1 cellular context compared by ENCODE assay signal in genomic region chr9:112174223-112174964, GRCh38.
A peak's percentile ranks its signal among the peaks of the same experiment; 100 is the strongest.
TF ChIP-seq lines count a peak whose summit lies in the region.

No MANE protein-coding gene starts in this region.

TF ChIP-seq in HepG2, 621 proteins besides CTCF, POLR2A, EP300 and RAD21 (continued from another document and continues in another):
- no peak for TF ChIP-seq ZNF276 (CRISPR knock-in tag; IDR thresholded peaks at IDR 0.05; ENCODE audit: low read depth)
- no peak for TF ChIP-seq CEBPB (IDR thresholded peaks at IDR 0.05; ENCODE audit: borderline replicate concordance, low read depth, low read length)
- no peak for TF ChIP-seq JARID2 (CRISPR knock-in tag; IDR thresholded peaks at IDR 0.05; ENCODE audit: insufficient replicate concordance)
- TF ChIP-seq RNF219 (CRISPR knock-in tag; IDR thresholded peaks at IDR 0.05), result no peak
- TF ChIP-seq RFX5 (IDR thresholded peaks at IDR 0.05; ENCODE audit: low read depth, low read length), result no peak
- no peak for TF ChIP-seq ZBTB46 (CRISPR knock-in tag; IDR thresholded peaks at IDR 0.05; ENCODE audit: borderline replicate concordance)
- TF ChIP-seq ZNF703 (CRISPR knock-in tag; IDR thresholded peaks at IDR 0.05; ENCODE audit: borderline replicate concordance), result no peak
- TF ChIP-seq, protein P1, sequence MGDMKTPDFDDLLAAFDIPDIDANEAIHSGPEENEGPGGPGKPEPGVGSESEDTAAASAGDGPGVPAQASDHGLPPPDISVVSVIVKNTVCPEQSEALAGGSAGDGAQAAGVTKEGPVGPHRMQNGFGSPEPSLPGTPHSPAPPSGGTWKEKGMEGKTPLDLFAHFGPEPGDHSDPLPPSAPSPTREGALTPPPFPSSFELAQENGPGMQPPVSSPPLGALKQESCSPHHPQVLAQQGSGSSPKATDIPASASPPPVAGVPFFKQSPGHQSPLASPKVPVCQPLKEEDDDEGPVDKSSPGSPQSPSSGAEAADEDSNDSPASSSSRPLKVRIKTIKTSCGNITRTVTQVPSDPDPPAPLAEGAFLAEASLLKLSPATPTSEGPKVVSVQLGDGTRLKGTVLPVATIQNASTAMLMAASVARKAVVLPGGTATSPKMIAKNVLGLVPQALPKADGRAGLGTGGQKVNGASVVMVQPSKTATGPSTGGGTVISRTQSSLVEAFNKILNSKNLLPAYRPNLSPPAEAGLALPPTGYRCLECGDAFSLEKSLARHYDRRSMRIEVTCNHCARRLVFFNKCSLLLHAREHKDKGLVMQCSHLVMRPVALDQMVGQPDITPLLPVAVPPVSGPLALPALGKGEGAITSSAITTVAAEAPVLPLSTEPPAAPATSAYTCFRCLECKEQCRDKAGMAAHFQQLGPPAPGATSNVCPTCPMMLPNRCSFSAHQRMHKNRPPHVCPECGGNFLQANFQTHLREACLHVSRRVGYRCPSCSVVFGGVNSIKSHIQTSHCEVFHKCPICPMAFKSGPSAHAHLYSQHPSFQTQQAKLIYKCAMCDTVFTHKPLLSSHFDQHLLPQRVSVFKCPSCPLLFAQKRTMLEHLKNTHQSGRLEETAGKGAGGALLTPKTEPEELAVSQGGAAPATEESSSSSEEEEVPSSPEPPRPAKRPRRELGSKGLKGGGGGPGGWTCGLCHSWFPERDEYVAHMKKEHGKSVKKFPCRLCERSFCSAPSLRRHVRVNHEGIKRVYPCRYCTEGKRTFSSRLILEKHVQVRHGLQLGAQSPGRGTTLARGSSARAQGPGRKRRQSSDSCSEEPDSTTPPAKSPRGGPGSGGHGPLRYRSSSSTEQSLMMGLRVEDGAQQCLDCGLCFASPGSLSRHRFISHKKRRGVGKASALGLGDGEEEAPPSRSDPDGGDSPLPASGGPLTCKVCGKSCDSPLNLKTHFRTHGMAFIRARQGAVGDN (CRISPR knock-in tag; IDR thresholded peaks at IDR 0.05), result peak; percentile 65
- TF ChIP-seq NCOA1 (CRISPR knock-in tag; IDR thresholded peaks at IDR 0.05), result no peak
- TF ChIP-seq KLF12 (CRISPR knock-in tag; IDR thresholded peaks at IDR 0.05; ENCODE audit: borderline replicate concordance), result peak; percentile 53; the same call in 1 of the 2 replicates
- no peak for TF ChIP-seq ZFP62 (CRISPR knock-in tag; IDR thresholded peaks at IDR 0.05)
- no peak for TF ChIP-seq ZNF567 (CRISPR knock-in tag; IDR thresholded peaks at IDR 0.05; ENCODE audit: borderline replicate concordance)
- no peak for TF ChIP-seq KLF15 (CRISPR knock-in tag; IDR thresholded peaks at IDR 0.05; ENCODE audit: borderline replicate concordance)
- no peak for TF ChIP-seq ZC3H13 (CRISPR knock-in tag; IDR thresholded peaks at IDR 0.05)
- 0 out of 2 replicates have a peak, but pooled peaks have one; percentile 33 for TF ChIP-seq KAT8 (CRISPR knock-in tag; IDR thresholded peaks at IDR 0.05)
- TF ChIP-seq MIER2 (CRISPR knock-in tag; IDR thresholded peaks at IDR 0.05), result no peak
- peak; percentile 85 for TF ChIP-seq ZNF24 (IDR thresholded peaks at IDR 0.05)
- no peak for TF ChIP-seq MAFK (conservative IDR thresholded peaks at IDR 0.05 in 1 of 2, IDR thresholded peaks at IDR 0.05 in 1 of 2; ENCODE audit: low read length in 2 of 2)
- TF ChIP-seq GABPA (IDR thresholded peaks at IDR 0.05; ENCODE audit: low read depth, low read length), result no peak
- TF ChIP-seq GABPA (CRISPR knock-in tag; IDR thresholded peaks at IDR 0.05; ENCODE audit: low read depth), result no peak
- no peak for TF ChIP-seq PITX1 (CRISPR knock-in tag; IDR thresholded peaks at IDR 0.05)
- TF ChIP-seq MAZ (IDR thresholded peaks at IDR 0.05; ENCODE audit: borderline replicate concordance, low read depth, low read length), result 0 out of 2 replicates have a peak, but pooled peaks have one; percentile 10
- no peak for TF ChIP-seq MAZ (CRISPR knock-in tag; IDR thresholded peaks at IDR 0.05; ENCODE audit: low read depth)
- no peak for TF ChIP-seq MNT (IDR thresholded peaks at IDR 0.05)
- TF ChIP-seq ZNF724P (CRISPR knock-in tag; IDR thresholded peaks at IDR 0.05; ENCODE audit: borderline replicate concordance), result no peak
- 0 out of 2 replicates have a peak, but pooled peaks have one; percentile 26 for TF ChIP-seq ZNF607 (CRISPR knock-in tag; IDR thresholded peaks at IDR 0.05; ENCODE audit: borderline replicate concordance)
- TF ChIP-seq ZNF275 (CRISPR knock-in tag; IDR thresholded peaks at IDR 0.05; ENCODE audit: borderline replicate concordance), result no peak
- TF ChIP-seq, protein P2, sequence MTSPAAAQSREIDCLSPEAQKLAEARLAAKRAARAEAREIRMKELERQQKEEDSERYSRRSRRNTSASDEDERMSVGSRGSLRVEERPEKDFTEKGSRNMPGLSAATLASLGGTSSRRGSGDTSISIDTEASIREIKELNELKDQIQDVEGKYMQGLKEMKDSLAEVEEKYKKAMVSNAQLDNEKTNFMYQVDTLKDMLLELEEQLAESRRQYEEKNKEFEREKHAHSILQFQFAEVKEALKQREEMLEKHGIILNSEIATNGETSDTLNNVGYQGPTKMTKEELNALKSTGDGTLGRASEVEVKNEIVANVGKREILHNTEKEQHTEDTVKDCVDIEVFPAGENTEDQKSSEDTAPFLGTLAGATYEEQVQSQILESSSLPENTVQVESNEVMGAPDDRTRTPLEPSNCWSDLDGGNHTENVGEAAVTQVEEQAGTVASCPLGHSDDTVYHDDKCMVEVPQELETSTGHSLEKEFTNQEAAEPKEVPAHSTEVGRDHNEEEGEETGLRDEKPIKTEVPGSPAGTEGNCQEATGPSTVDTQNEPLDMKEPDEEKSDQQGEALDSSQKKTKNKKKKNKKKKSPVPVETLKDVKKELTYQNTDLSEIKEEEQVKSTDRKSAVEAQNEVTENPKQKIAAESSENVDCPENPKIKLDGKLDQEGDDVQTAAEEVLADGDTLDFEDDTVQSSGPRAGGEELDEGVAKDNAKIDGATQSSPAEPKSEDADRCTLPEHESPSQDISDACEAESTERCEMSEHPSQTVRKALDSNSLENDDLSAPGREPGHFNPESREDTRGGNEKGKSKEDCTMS (CRISPR knock-in tag; conservative IDR thresholded peaks at IDR 0.05), result no peak
- TF ChIP-seq FOXC1 (CRISPR knock-in tag; IDR thresholded peaks at IDR 0.05; ENCODE audit: borderline replicate concordance), result no peak
- no peak for TF ChIP-seq IRX3 (CRISPR knock-in tag; IDR thresholded peaks at IDR 0.05; ENCODE audit: borderline replicate concordance, low read depth)
- TF ChIP-seq ZNF879 (CRISPR knock-in tag; IDR thresholded peaks at IDR 0.05), result no peak
- TF ChIP-seq, protein P3, sequence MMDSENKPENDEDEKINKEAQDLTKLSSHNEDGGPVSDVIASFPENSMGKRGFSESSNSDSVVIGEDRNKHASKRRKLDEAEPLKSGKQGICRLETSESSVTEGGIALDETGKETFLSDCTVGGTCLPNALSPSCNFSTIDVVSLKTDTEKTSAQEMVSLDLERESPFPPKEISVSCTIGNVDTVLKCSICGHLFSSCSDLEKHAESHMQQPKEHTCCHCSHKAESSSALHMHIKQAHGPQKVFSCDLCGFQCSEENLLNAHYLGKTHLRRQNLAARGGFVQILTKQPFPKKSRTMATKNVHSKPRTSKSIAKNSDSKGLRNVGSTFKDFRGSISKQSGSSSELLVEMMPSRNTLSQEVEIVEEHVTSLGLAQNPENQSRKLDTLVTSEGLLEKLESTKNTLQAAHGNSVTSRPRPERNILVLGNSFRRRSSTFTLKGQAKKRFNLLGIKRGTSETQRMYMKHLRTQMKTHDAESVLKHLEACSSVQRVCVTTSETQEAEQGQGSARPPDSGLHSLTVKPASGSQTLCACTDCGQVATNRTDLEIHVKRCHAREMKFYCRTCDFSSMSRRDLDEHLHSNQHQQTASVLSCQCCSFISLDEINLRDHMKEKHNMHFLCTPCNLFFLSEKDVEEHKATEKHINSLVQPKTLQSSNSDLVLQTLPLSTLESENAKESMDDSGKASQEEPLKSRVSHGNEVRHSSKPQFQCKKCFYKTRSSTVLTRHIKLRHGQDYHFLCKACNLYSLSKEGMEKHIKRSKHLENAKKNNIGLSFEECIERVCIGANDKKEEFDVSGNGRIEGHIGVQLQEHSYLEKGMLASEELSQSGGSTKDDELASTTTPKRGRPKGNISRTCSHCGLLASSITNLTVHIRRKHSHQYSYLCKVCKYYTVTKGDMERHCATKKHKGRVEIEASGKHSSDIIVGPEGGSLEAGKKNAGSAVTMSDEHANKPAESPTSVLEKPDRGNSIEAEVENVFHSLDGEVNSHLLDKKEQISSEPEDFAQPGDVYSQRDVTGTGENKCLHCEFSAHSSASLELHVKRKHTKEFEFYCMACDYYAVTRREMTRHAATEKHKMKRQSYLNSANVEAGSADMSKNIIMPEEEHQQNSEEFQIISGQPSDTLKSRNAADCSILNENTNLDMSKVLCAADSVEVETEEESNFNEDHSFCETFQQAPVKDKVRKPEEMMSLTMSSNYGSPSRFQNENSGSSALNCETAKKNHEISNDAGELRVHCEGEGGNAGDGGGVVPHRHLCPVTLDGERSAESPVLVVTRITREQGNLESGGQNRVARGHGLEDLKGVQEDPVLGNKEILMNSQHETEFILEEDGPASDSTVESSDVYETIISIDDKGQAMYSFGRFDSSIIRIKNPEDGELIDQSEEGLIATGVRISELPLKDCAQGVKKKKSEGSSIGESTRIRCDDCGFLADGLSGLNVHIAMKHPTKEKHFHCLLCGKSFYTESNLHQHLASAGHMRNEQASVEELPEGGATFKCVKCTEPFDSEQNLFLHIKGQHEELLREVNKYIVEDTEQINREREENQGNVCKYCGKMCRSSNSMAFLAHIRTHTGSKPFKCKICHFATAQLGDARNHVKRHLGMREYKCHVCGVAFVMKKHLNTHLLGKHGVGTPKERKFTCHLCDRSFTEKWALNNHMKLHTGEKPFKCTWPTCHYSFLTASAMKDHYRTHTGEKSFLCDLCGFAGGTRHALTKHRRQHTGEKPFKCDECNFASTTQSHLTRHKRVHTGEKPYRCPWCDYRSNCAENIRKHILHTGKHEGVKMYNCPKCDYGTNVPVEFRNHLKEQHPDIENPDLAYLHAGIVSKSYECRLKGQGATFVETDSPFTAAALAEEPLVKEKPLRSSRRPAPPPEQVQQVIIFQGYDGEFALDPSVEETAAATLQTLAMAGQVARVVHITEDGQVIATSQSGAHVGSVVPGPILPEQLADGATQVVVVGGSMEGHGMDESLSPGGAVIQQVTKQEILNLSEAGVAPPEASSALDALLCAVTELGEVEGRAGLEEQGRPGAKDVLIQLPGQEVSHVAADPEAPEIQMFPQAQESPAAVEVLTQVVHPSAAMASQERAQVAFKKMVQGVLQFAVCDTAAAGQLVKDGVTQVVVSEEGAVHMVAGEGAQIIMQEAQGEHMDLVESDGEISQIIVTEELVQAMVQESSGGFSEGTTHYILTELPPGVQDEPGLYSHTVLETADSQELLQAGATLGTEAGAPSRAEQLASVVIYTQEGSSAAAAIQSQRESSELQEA (CRISPR knock-in tag; IDR thresholded peaks at IDR 0.05; ENCODE audit: not compliant biosample characterization), result no peak
- TF ChIP-seq SMARCC2 (IDR thresholded peaks at IDR 0.05), result no peak
- no peak for TF ChIP-seq ZNF570 (CRISPR knock-in tag; IDR thresholded peaks at IDR 0.05; ENCODE audit: borderline replicate concordance)
